ENCODE assay signal across 30 cellular contexts in the genomic region with DNA sequence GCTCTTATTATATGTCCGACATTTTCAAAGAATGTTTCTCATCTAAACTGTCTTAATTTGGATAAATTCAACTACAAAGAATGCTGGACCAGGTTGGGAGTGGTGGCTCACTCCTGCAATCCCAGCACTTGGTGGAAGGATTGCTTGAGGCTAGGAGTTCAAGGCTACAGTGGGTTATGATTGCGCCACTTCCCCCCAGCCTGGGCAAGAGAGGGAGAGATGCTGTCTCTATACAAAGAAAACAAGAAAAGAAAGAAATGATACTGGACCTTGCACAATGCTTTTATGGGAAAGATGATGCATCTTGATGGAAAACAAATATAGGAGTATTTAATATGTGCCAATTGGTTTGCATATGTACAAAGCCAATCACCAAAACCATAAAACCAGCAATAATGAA.
DNase-seq lines count a peak whose midpoint lies in the region; ATAC-seq, FAIRE-seq and TF ChIP-seq lines count a peak whose summit lies in the region.
"Had no signal": no experiment of that assay in that cellular context is flagged by ENCODE, and none has a peak within 500 bp of the region (broad histone marks: within the 10 kb centered on the region; RNA-seq: fewer than 3 reads in every experiment).

No MANE protein-coding gene starts in this region.

- peak overlapping the region; percentile 66 for H3K27ac Mint-ChIP-seq in activated naive CD4-positive, alpha-beta T cell treated with anti-CD3 and anti-CD28 coated beads, Interleukin-2, amount 10 ng/mL, durations not matched to agents 7 days and 5 days
- peak overlapping the region; percentile 27 for H3K27ac Mint-ChIP-seq in activated B cell treated with CpG ODN at 0.5 μM for 24 hours
- no peak overlapping the region for H3K27ac Mint-ChIP-seq in natural killer cell treated with Interleukin-12 subunit alpha and Interleukin-12 subunit beta and Interleukin-15 and Interleukin-18, amount 100 ng/mL, for 72 hours
- H3K27ac Mint-ChIP-seq: activated CD4-positive, alpha-beta memory T cell treated with anti-CD3 and anti-CD28 coated beads for 36 hours; activated naive CD4-positive, alpha-beta T cell treated with anti-CD3 and anti-CD28 coated beads, Interleukin-2, amount 50 U/mL, for 72 hours; T-helper 1 cell treated with Interleukin-12 subunit alpha and Interleukin-12 subunit beta and Interleukin-4 antibody, amounts not matched to agents 30 μg/mL and 1 μg/mL, for 36 hours had no signal

- no peak overlapping the region for H3K4me2 ChIP-seq in Karpas-422 (ENCODE audit: low read depth, low read length, poor library complexity, severe bottlenecking)
- H3K4me2 ChIP-seq: A549 had no signal

- H3K27me3 ChIP-seq in Karpas-422 (ENCODE audit: low read length) (no peaks in the 10 kb centered on the region), esophagus muscularis mucosa (no peaks in the 10 kb centered on the region)
- H3K27me3 ChIP-seq: breast epithelium, MG63 had no signal

- H3K36me3 ChIP-seq in Karpas-422 (ENCODE audit: insufficient read depth, low read length) (no peaks in the 10 kb centered on the region), esophagus muscularis mucosa (no peaks in the 10 kb centered on the region)
- H3K36me3 ChIP-seq: breast epithelium, MG63, thoracic aorta had no signal

- H3K9ac ChIP-seq in Karpas-422 (ENCODE audit: low read length), result 0 out of 2 replicates have a peak overlapping the region, but pooled peaks have one; percentile 29

- H3K79me2 ChIP-seq in Karpas-422 (ENCODE audit: low read length), result no peaks in the 10 kb centered on the region

- no peak overlapping the region for H3K4me3 ChIP-seq in Karpas-422 (ENCODE audit: low read length)
- no peak overlapping the region for H3K4me3 ChIP-seq in esophagus muscularis mucosa
- H3K4me3 ChIP-seq: A549, breast epithelium, MG63, thoracic aorta had no signal

- H3K4me1 Mint-ChIP-seq in activated naive CD4-positive, alpha-beta T cell treated with anti-CD3 and anti-CD28 coated beads, Interleukin-2, amount 10 ng/mL, durations not matched to agents 7 days and 5 days, result peaks cover 56% of the 10 kb centered on the region
- H3K4me1 Mint-ChIP-seq in activated B cell treated with CpG ODN at 0.5 μM for 24 hours, result peaks cover 84% of the 10 kb centered on the region
- H3K4me1 Mint-ChIP-seq in natural killer cell treated with Interleukin-12 subunit alpha and Interleukin-12 subunit beta and Interleukin-15 and Interleukin-18, amount 100 ng/mL, for 72 hours (ENCODE audit: low read depth in 2 of 2), result peaks cover 53 to 55% of the 10 kb centered on the region in 2 donors

- TF ChIP-seq CTCF in activated B cell treated with CpG ODN at 0.5 μM for 24 hours (IDR thresholded peaks at IDR 0.05) (no peak), D721Med (IDR thresholded peaks at IDR 0.05; ENCODE audit: insufficient read depth, missing control alignments) (no peak), esophagus muscularis mucosa (IDR thresholded peaks at IDR 0.05) (no peak)

- peaks cover 5% of the 10 kb centered on the region for H3K27me3 Mint-ChIP-seq in activated naive CD4-positive, alpha-beta T cell treated with anti-CD3 and anti-CD28 coated beads, Interleukin-2, amount 10 ng/mL, durations not matched to agents 7 days and 5 days
- H3K27me3 Mint-ChIP-seq in activated B cell treated with CpG ODN at 0.5 μM for 24 hours, result no peaks in the 10 kb centered on the region
- peaks cover 4 to 38% of the 10 kb centered on the region in 2 donors for H3K27me3 Mint-ChIP-seq in natural killer cell treated with Interleukin-12 subunit alpha and Interleukin-12 subunit beta and Interleukin-15 and Interleukin-18, amount 100 ng/mL, for 72 hours
- H3K27me3 Mint-ChIP-seq: activated CD4-positive, alpha-beta memory T cell treated with anti-CD3 and anti-CD28 coated beads for 36 hours had no signal

- no peaks in the 10 kb centered on the region for H4K20me1 ChIP-seq in Karpas-422 (ENCODE audit: insufficient read depth, low read depth, low read length)

- H3K27ac ChIP-seq in Karpas-422 (ENCODE audit: low read length) (peak overlapping the region; percentile 99), esophagus muscularis mucosa (replicated peaks in 1 of 4) (no peak overlapping the region)
- H3K27ac ChIP-seq: A549, breast epithelium, thoracic aorta had no signal

- intact Hi-C loops in activated B cell treated with CpG ODN at 0.5 μM for 24 hours (cut with micrococcal nuclease) (loop anchor here (10.0 kb wide), 1 partner anchor 282 kb away; no protein-coding TSS in a partner anchor), esophagus muscularis mucosa (cut with DNase I) (no loop called here)

- POLR2A ChIA-PET in activated B cell treated with CpG ODN at 0.5 μM for 24 hours (lab: Charles Lee), result interaction anchor here (1.7 to 3.1 kb wide), 2 partner anchors 10 to 674 kb away, joined by 9 to 18 read pairs; partner anchors contain the start of gene TRIB2

- H3K9me2 ChIP-seq in Karpas-422 (replicated peaks; ENCODE audit: insufficient read depth, low read length), result no peaks in the 10 kb centered on the region

- WGBS in esophagus muscularis mucosa, result 48% methylated on average over 2 of the region's 2 CpGs

- CTCF ChIA-PET in activated naive CD4-positive, alpha-beta T cell treated with anti-CD3 and anti-CD28 coated beads, Interleukin-2, amount 10 ng/mL, durations not matched to agents 7 days and 5 days (lab: Charles Lee), result no interaction called here
- CTCF ChIA-PET in activated B cell treated with CpG ODN at 0.5 μM for 24 hours (lab: Charles Lee), result interaction anchor here (3.2 kb wide), 1 partner anchor 9 kb away, joined by 21 read pairs; no protein-coding TSS in a partner anchor

- FAIRE-seq in D721Med (lab: Jason Lieb, UNC), result no peak
- FAIRE-seq: A549, GM12892, HTR-8/SVneo, TTC549 had no signal

- ATAC-seq in activated B cell treated with CpG ODN at 0.5 μM for 24 hours (ENCODE audit: low read depth), result no peak
- no peak for ATAC-seq in natural killer cell treated with Interleukin-12 subunit alpha and Interleukin-12 subunit beta and Interleukin-15 and Interleukin-18, amount 100 ng/mL, for 72 hours
- ATAC-seq: A549; activated CD4-positive, CD25-positive, alpha-beta regulatory T cell treated with anti-CD3 and anti-CD28 coated beads, Interleukin-2, amount 50 U/mL, for 24 hours; activated naive CD4-positive, alpha-beta T cell treated with anti-CD3 and anti-CD28 coated beads, Interleukin-2, amount 50 U/mL, for 72 hours; left colon; stimulated activated naive CD8-positive, alpha-beta T cell treated with anti-CD3 and anti-CD28 coated beads, Interleukin-15, Interleukin-2, amounts not matched to agents 100 U/mL and 50 U/mL, for 24 hours had no signal

- H2AFZ ChIP-seq in Karpas-422 (ENCODE audit: low read length), result 0 out of 2 replicates have a peak overlapping the region, but pooled peaks have one; percentile 7

- H3K36me3 Mint-ChIP-seq in activated naive CD4-positive, alpha-beta T cell treated with anti-CD3 and anti-CD28 coated beads, Interleukin-2, amount 10 ng/mL, durations not matched to agents 7 days and 5 days, result peaks cover 3% of the 10 kb centered on the region
- peaks cover 15% of the 10 kb centered on the region for H3K36me3 Mint-ChIP-seq in activated B cell treated with CpG ODN at 0.5 μM for 24 hours (ENCODE audit: low read depth)
- H3K36me3 Mint-ChIP-seq in natural killer cell treated with Interleukin-12 subunit alpha and Interleukin-12 subunit beta and Interleukin-15 and Interleukin-18, amount 100 ng/mL, for 72 hours, result peaks cover 6% of the 10 kb centered on the region
- H3K36me3 Mint-ChIP-seq: activated CD4-positive, alpha-beta memory T cell treated with anti-CD3 and anti-CD28 coated beads for 36 hours had no signal

- no peak for DNase-seq in activated naive CD4-positive, alpha-beta T cell treated with anti-CD3 and anti-CD28 coated beads, Interleukin-2, amount 10 ng/mL, durations not matched to agents 7 days and 5 days
- no peak for DNase-seq in activated naive CD4-positive, alpha-beta T cell treated with Interleukin-2 at 50 U/mL for 16 hours
- no peak for DNase-seq in Karpas-422
- DNase-seq in activated B cell treated with CpG ODN at 0.5 μM for 24 hours, result no peak
- no peak for DNase-seq in natural killer cell treated with Interleukin-12 subunit alpha and Interleukin-12 subunit beta and Interleukin-15 and Interleukin-18, amount 100 ng/mL, for 72 hours (ENCODE audit: low spot score)
- no peak for DNase-seq in NK-92 (lab: John Stamatoyannopoulos, UW; ENCODE audit: unreplicated experiment)
- DNase-seq in D721Med (ENCODE audit: insufficient read length, low spot score), result no peak
- no peak for DNase-seq in esophagus muscularis mucosa (ENCODE audit: extremely low spot score)
- DNase-seq: activated CD4-positive, alpha-beta memory T cell treated with anti-CD3 and anti-CD28 coated beads for 36 hours; DMS153; H9; hypothalamus; KBM-7; left colon; MG63; NCI-H1436; NCI-H2081 treated with DMSO at 0.1 percent for 48 hours; NCI-H2227 treated with DMSO at 0.1 percent for 48 hours; NCI-H526 treated with DMSO at 0.1 percent for 48 hours; stimulated activated CD4-positive, alpha-beta T cell treated with anti-CD3 and anti-CD28 coated beads, Interleukin-1b, Interleukin-23, amount 100 ng/mL, for 48 hours; stimulated activated naive CD8-positive, alpha-beta T cell treated with anti-CD3 and anti-CD28 coated beads, Interleukin-15, Interleukin-2, amounts not matched to agents 100 U/mL and 50 U/mL, for 24 hours had no signal

- peaks cover 36% of the 10 kb centered on the region for H3K9me3 Mint-ChIP-seq in activated naive CD4-positive, alpha-beta T cell treated with anti-CD3 and anti-CD28 coated beads, Interleukin-2, amount 10 ng/mL, durations not matched to agents 7 days and 5 days
- H3K9me3 Mint-ChIP-seq in activated B cell treated with CpG ODN at 0.5 μM for 24 hours, result peaks cover 14% of the 10 kb centered on the region
- no peaks in the 10 kb centered on the region for H3K9me3 Mint-ChIP-seq in natural killer cell treated with Interleukin-12 subunit alpha and Interleukin-12 subunit beta and Interleukin-15 and Interleukin-18, amount 100 ng/mL, for 72 hours

- H3K9me3 ChIP-seq in Karpas-422 (ENCODE audit: low read length) (no peaks in the 10 kb centered on the region), esophagus muscularis mucosa (no peaks in the 10 kb centered on the region)
- H3K9me3 ChIP-seq: breast epithelium, thoracic aorta had no signal

- no peak overlapping the region for H3K4me3 Mint-ChIP-seq in activated naive CD4-positive, alpha-beta T cell treated with anti-CD3 and anti-CD28 coated beads, Interleukin-2, amount 10 ng/mL, durations not matched to agents 7 days and 5 days
- H3K4me3 Mint-ChIP-seq in activated B cell treated with CpG ODN at 0.5 μM for 24 hours, result peak overlapping the region; percentile 8
- peak overlapping the region; percentile 5 for H3K4me3 Mint-ChIP-seq in natural killer cell treated with Interleukin-12 subunit alpha and Interleukin-12 subunit beta and Interleukin-15 and Interleukin-18, amount 100 ng/mL, for 72 hours
- H3K4me3 Mint-ChIP-seq: activated CD4-positive, alpha-beta memory T cell treated with anti-CD3 and anti-CD28 coated beads for 36 hours; H9; T-helper 1 cell treated with Interleukin-12 subunit alpha and Interleukin-12 subunit beta and Interleukin-4 antibody, amounts not matched to agents 30 μg/mL and 1 μg/mL, for 36 hours had no signal

- TF ChIP-seq EP300 in esophagus muscularis mucosa (IDR thresholded peaks at IDR 0.05), result no peak

- no peak for TF ChIP-seq POLR2A in esophagus muscularis mucosa (IDR thresholded peaks at IDR 0.05; ENCODE audit: low read depth)

- H3K4me1 ChIP-seq in Karpas-422 (ENCODE audit: low read length), result peaks cover 77% of the 10 kb centered on the region
- H3K4me1 ChIP-seq in esophagus muscularis mucosa, result no peaks in the 10 kb centered on the region
- H3K4me1 ChIP-seq: breast epithelium had no signal

Comparison
In these comparisons a context has a peak if more than half of its experiments do, and no peak if none do; other contexts are left out.
1. H3K27ac Mint-ChIP-seq: peak in activated naive CD4-positive, alpha-beta T cell treated with anti-CD3 and anti-CD28 coated beads, Interleukin-2, amount 10 ng/mL, durations not matched to agents 7 days and 5 days (single experiment) and activated B cell treated with CpG ODN at 0.5 μM for 24 hours (single experiment); none in natural killer cell treated with Interleukin-12 subunit alpha and Interleukin-12 subunit beta and Interleukin-15 and Interleukin-18, amount 100 ng/mL, for 72 hours (0 of 2).